ENCODE assay signal across 2 cellular contexts in genomic region chr9:35797311-35798109, GRCh38.
TF ChIP-seq lines count a peak whose summit lies in the region.

No MANE protein-coding gene starts in this region.

TF ChIP-seq in IMR-90, 13 proteins besides CTCF, POLR2A, EP300 and RAD21:
- TF ChIP-seq ELK1 (IDR thresholded peaks at IDR 0.05; ENCODE audit: borderline replicate concordance, low read depth, low read length) (no peak), RFX5 (IDR thresholded peaks at IDR 0.05; ENCODE audit: low read depth, low read length) (no peak), FOS (IDR thresholded peaks at IDR 0.05; ENCODE audit: low read depth, low read length) (no peak)

TF ChIP-seq in GM12878, 131 proteins besides CTCF, POLR2A, EP300 and RAD21:
- TF ChIP-seq PAX8 (IDR thresholded peaks at IDR 0.05): no peak
- TF ChIP-seq TCF7 (IDR thresholded peaks at IDR 0.05; ENCODE audit: borderline replicate concordance): no peak
- no peak for TF ChIP-seq SMARCA5 (IDR thresholded peaks at IDR 0.05)
- no peak for TF ChIP-seq KLF5 (IDR thresholded peaks at IDR 0.05; ENCODE audit: partially characterized antibody)
- TF ChIP-seq ATF7 (IDR thresholded peaks at IDR 0.05; ENCODE audit: low read depth): peak; percentile 83
- TF ChIP-seq IRF4 (IDR thresholded peaks at IDR 0.05; ENCODE audit: low read depth, low read length): no peak
- no peak for TF ChIP-seq NR2C1 (IDR thresholded peaks at IDR 0.05)
- TF ChIP-seq RUNX3 (IDR thresholded peaks at IDR 0.05; ENCODE audit: low read length): peak; percentile 60
- TF ChIP-seq ZNF384 (IDR thresholded peaks at IDR 0.05; ENCODE audit: borderline replicate concordance, low read depth, low read length): peak; percentile 26; the same call in 1 of the 2 replicates
- TF ChIP-seq MEF2B (IDR thresholded peaks at IDR 0.05; ENCODE audit: partially characterized antibody, poor library complexity, severe bottlenecking): no peak
- TF ChIP-seq MTA2 (IDR thresholded peaks at IDR 0.05; ENCODE audit: low read depth): no peak
- TF ChIP-seq SREBF2 (IDR thresholded peaks at IDR 0.05; ENCODE audit: low read length): no peak
